8 cellular contexts compared by ENCODE assay signal in the genomic region with DNA sequence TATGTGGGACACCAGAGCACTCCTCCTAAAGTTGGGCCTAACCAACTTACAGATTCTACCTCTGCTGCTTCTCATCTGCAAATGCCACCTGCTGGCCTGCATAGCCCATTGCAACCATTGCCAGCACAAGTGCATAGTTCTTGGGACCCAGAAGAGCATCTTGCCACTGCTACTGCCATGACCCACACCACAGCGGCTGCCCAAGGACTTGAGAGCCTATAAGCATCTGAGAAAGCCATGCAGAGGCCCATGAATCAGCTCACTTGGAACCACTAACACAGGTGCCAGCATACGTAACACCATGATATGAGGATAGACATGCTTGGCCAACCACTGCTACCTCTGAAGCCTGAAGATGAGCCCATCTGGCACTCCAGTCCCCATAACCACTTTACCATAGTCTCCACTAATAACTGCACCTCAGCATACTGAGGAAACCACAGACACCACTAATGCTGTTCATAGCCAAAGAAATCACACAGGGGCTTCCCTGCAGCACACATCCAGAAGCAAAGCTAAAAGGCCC.
DNase-seq lines count a peak whose midpoint lies in the region; ATAC-seq and TF ChIP-seq lines count a peak whose summit lies in the region.

No MANE protein-coding gene starts in this region.

- H3K27me3 ChIP-seq in right cardiac atrium (ENCODE audit: control insufficient read depth, insufficient read depth) = no peaks in the 10 kb centered on the region

- TF ChIP-seq CTCF in GM13976 (IDR thresholded peaks at IDR 0.05; ENCODE audit: borderline replicate concordance, control extremely low read depth, extremely low read depth, insufficient read depth, missing control alignments) = peak; percentile 57
- peak; percentile 41 for TF ChIP-seq CTCF in fibroblast of the aortic adventitia (IDR thresholded peaks at IDR 0.05; ENCODE audit: insufficient read depth, low read length)

- in situ Hi-C loops in GM13976 (cut with MboI; ENCODE audit: low sequenced_read_pairs, unreplicated experiment) = no loop called here

- no peak overlapping the region for H3K4me3 Mint-ChIP-seq in activated T-helper 17 cell treated with anti-CD3 and anti-CD28 coated beads, Interleukin-2, amount 50 U/mL, for 72 hours

- H3K36me3 Mint-ChIP-seq in activated T-helper 17 cell treated with anti-CD3 and anti-CD28 coated beads, Interleukin-2, amount 50 U/mL, for 72 hours (ENCODE audit: low read depth) = no peaks in the 10 kb centered on the region

- intact Hi-C loops in right cardiac atrium (cut with DNase I) = no loop called here

- no peak overlapping the region for H3K4me3 ChIP-seq in fibroblast of the aortic adventitia (ENCODE audit: low read depth, low read length)
- H3K4me3 ChIP-seq in right cardiac atrium (ENCODE audit: low read length) = no peak overlapping the region

- ATAC-seq in GM21717 (IDR thresholded peaks at IDR 0.05; ENCODE audit: unreplicated experiment) = peak; percentile 98
- peak; percentile 92 for ATAC-seq in HG03469 (IDR thresholded peaks at IDR 0.05; ENCODE audit: unreplicated experiment)
- no peak for ATAC-seq in activated T-helper 17 cell treated with anti-CD3 and anti-CD28 coated beads, Interleukin-2, amount 50 U/mL, for 72 hours (replicated peaks)
- no peak for ATAC-seq in right cardiac atrium

- H3K27ac ChIP-seq in right cardiac atrium (ENCODE audit: low read length) = no peak overlapping the region

- H3K9me3 ChIP-seq in right cardiac atrium (ENCODE audit: control insufficient read depth, low read length) = no peaks in the 10 kb centered on the region

- DNase-seq in GM13976 (ENCODE audit: low spot score) (no peak), fibroblast of the aortic adventitia (ENCODE audit: low read depth) (peak; percentile 4), SW480 (ENCODE audit: low spot score) (no peak), right cardiac atrium (no peak)
- DNase-seq in stimulated activated CD4-positive, alpha-beta T cell treated with anti-CD3 and anti-CD28 coated beads, Interleukin-12 subunit alpha, Interleukin-12 subunit beta, amount 100 ng/mL, for 4 hours = no peak

- no peaks in the 10 kb centered on the region for H3K4me1 Mint-ChIP-seq in activated T-helper 17 cell treated with anti-CD3 and anti-CD28 coated beads, Interleukin-2, amount 50 U/mL, for 72 hours

- no peak overlapping the region for H3K27ac Mint-ChIP-seq in activated T-helper 17 cell treated with anti-CD3 and anti-CD28 coated beads, Interleukin-2, amount 50 U/mL, for 72 hours

- H3K9me3 Mint-ChIP-seq in activated T-helper 17 cell treated with anti-CD3 and anti-CD28 coated beads, Interleukin-2, amount 50 U/mL, for 72 hours = no peaks in the 10 kb centered on the region

- 96% methylated on average over 2 of the region's 2 CpGs for WGBS in right cardiac atrium

- no peaks in the 10 kb centered on the region for H3K4me1 ChIP-seq in right cardiac atrium (ENCODE audit: control insufficient read depth, insufficient read depth, low read length)

- no peaks in the 10 kb centered on the region for H3K27me3 Mint-ChIP-seq in activated T-helper 17 cell treated with anti-CD3 and anti-CD28 coated beads, Interleukin-2, amount 50 U/mL, for 72 hours

Comparison
In these comparisons a context has a peak if more than half of its experiments do, and no peak if none do; other contexts are left out.
1. ATAC-seq: peak in GM21717 (single experiment) and HG03469 (single experiment); none in activated T-helper 17 cell treated with anti-CD3 and anti-CD28 coated beads, Interleukin-2, amount 50 U/mL, for 72 hours (single experiment) and right cardiac atrium (0 of 2).